In genomic region chr20:1392693-1393506, GRCh38 we compare ENCODE assay signal across 1 cellular context.
TF ChIP-seq lines count a peak whose summit lies in the region.

Gene FKBP1A, minus strand, starts transcription at chr20:1393054. Its CDS starts 56 bp downstream, at chr20:1392998.

TF ChIP-seq in HepG2, 621 proteins besides CTCF, POLR2A, EP300 and RAD21 (continued from another document and continues in another):
- TF ChIP-seq ZNF773 (CRISPR knock-in tag; IDR thresholded peaks at IDR 0.05; ENCODE audit: borderline replicate concordance) = peak; percentile 26; the same call in 1 of the 2 replicates
- TF ChIP-seq ZNF512B (CRISPR knock-in tag; IDR thresholded peaks at IDR 0.05; ENCODE audit: borderline replicate concordance) = no peak
- no peak for TF ChIP-seq MAFG (CRISPR knock-in tag; IDR thresholded peaks at IDR 0.05)
- TF ChIP-seq NFYC (CRISPR knock-in tag; IDR thresholded peaks at IDR 0.05) = 0 out of 2 replicates have a peak, but pooled peaks have one; percentile 30
- TF ChIP-seq ZNF337 (CRISPR knock-in tag; IDR thresholded peaks at IDR 0.05; ENCODE audit: borderline replicate concordance, low read depth) = peak; percentile 87; the same call in 1 of the 2 replicates
- peak; percentile 92 for TF ChIP-seq GATAD1 (CRISPR knock-in tag; IDR thresholded peaks at IDR 0.05)
- no peak for TF ChIP-seq SMARCC2 (IDR thresholded peaks at IDR 0.05)
- TF ChIP-seq, protein P1, sequence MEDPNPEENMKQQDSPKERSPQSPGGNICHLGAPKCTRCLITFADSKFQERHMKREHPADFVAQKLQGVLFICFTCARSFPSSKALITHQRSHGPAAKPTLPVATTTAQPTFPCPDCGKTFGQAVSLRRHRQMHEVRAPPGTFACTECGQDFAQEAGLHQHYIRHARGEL (CRISPR knock-in tag; IDR thresholded peaks at IDR 0.05) = no peak; the same call in 1 of the 2 replicates
- TF ChIP-seq TEAD2 (CRISPR knock-in tag; IDR thresholded peaks at IDR 0.05) = no peak
- peak; percentile 88 for TF ChIP-seq PHF5A (CRISPR knock-in tag; IDR thresholded peaks at IDR 0.05; ENCODE audit: low read depth, unreplicated experiment)
- no peak for TF ChIP-seq SP1 (IDR thresholded peaks at IDR 0.05)
- TF ChIP-seq SP1 (CRISPR knock-in tag; IDR thresholded peaks at IDR 0.05) = no peak
- TF ChIP-seq ZNF12 (CRISPR knock-in tag; IDR thresholded peaks at IDR 0.05) = 0 out of 2 replicates have a peak, but pooled peaks have one; percentile 12
- TF ChIP-seq ZNF138 (CRISPR knock-in tag; IDR thresholded peaks at IDR 0.05; ENCODE audit: low read depth) = peak; percentile 92
- TF ChIP-seq, protein P2, sequence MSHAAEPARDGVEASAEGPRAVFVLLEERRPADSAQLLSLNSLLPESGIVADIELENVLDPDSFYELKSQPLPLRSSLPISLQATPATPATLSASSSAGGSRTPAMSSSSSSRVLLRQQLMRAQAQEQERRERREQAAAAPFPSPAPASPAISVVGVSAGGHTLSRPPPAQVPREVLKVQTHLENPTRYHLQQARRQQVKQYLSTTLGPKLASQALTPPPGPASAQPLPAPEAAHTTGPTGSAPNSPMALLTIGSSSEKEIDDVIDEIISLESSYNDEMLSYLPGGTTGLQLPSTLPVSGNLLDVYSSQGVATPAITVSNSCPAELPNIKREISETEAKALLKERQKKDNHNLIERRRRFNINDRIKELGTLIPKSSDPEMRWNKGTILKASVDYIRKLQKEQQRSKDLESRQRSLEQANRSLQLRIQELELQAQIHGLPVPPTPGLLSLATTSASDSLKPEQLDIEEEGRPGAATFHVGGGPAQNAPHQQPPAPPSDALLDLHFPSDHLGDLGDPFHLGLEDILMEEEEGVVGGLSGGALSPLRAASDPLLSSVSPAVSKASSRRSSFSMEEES (CRISPR knock-in tag; IDR thresholded peaks at IDR 0.05) = peak; percentile 84
- TF ChIP-seq NAIF1 (CRISPR knock-in tag; IDR thresholded peaks at IDR 0.05; ENCODE audit: borderline replicate concordance) = no peak; the same call in 1 of the 2 replicates
- TF ChIP-seq MZF1 (CRISPR knock-in tag; IDR thresholded peaks at IDR 0.05; ENCODE audit: borderline replicate concordance) = no peak
- no peak for TF ChIP-seq FOXP1 (IDR thresholded peaks at IDR 0.05)
- no peak for TF ChIP-seq FOXP1 (CRISPR knock-in tag; IDR thresholded peaks at IDR 0.05)
- TF ChIP-seq ZNF709 (CRISPR knock-in tag; IDR thresholded peaks at IDR 0.05) = no peak; the same call in 1 of the 2 replicates
- TF ChIP-seq SMAD9 (CRISPR knock-in tag; IDR thresholded peaks at IDR 0.05) = 0 out of 2 replicates have a peak, but pooled peaks have one; percentile 61
- no peak for TF ChIP-seq NCOA5 (CRISPR knock-in tag; IDR thresholded peaks at IDR 0.05)
- TF ChIP-seq ZNF160 (CRISPR knock-in tag; IDR thresholded peaks at IDR 0.05) = peak; percentile 64; the same call in 1 of the 2 replicates
- peak; percentile 96 for TF ChIP-seq TGIF2 (CRISPR knock-in tag; IDR thresholded peaks at IDR 0.05)
- TF ChIP-seq SIX1 (CRISPR knock-in tag; IDR thresholded peaks at IDR 0.05; ENCODE audit: borderline replicate concordance) = no peak
- TF ChIP-seq SKI (IDR thresholded peaks at IDR 0.05; ENCODE audit: partially characterized antibody) = peak; percentile 87
- TF ChIP-seq ZNF317 (CRISPR knock-in tag; IDR thresholded peaks at IDR 0.05) = no peak
- TF ChIP-seq ZNF33B (CRISPR knock-in tag; IDR thresholded peaks at IDR 0.05) = peak; percentile 64; the same call in 1 of the 2 replicates
- no peak for TF ChIP-seq CHD2 (IDR thresholded peaks at IDR 0.05; ENCODE audit: low read depth, low read length)
- TF ChIP-seq ZBTB34 (CRISPR knock-in tag; IDR thresholded peaks at IDR 0.05) = no peak
- TF ChIP-seq MIER3 (CRISPR knock-in tag; IDR thresholded peaks at IDR 0.05; ENCODE audit: borderline replicate concordance) = peak; percentile 85; the same call in 1 of the 2 replicates
- TF ChIP-seq ZNF792 (CRISPR knock-in tag; IDR thresholded peaks at IDR 0.05) = peak; percentile 90
- peak; percentile 89 for TF ChIP-seq RELA (CRISPR knock-in tag; IDR thresholded peaks at IDR 0.05)
- TF ChIP-seq TERF1 (CRISPR knock-in tag; IDR thresholded peaks at IDR 0.05) = no peak; the same call in 1 of the 2 replicates
- TF ChIP-seq THAP11 (CRISPR knock-in tag; IDR thresholded peaks at IDR 0.05) = peak; percentile 94
- 0 out of 2 replicates have a peak, but pooled peaks have one; percentile 27 for TF ChIP-seq NCOA1 (CRISPR knock-in tag; IDR thresholded peaks at IDR 0.05)
- peak; percentile 67; the same call in 1 of the 2 replicates for TF ChIP-seq GPN1 (CRISPR knock-in tag; IDR thresholded peaks at IDR 0.05; ENCODE audit: borderline replicate concordance)
- no peak for TF ChIP-seq CENPT (CRISPR knock-in tag; IDR thresholded peaks at IDR 0.05; ENCODE audit: low read depth)
- no peak for TF ChIP-seq DDIT3 (CRISPR knock-in tag; IDR thresholded peaks at IDR 0.05)
- TF ChIP-seq HNRNPLL (IDR thresholded peaks at IDR 0.05; ENCODE audit: low read depth, low read length, poor library complexity, severe bottlenecking) = peak; percentile 92
- TF ChIP-seq ZUFSP (CRISPR knock-in tag; IDR thresholded peaks at IDR 0.05; ENCODE audit: borderline replicate concordance) = no peak
- no peak for TF ChIP-seq REL (CRISPR knock-in tag; conservative IDR thresholded peaks at IDR 0.05)
- no peak for TF ChIP-seq SMC3 (IDR thresholded peaks at IDR 0.05; ENCODE audit: low read length)
- TF ChIP-seq TSC22D2 (CRISPR knock-in tag; IDR thresholded peaks at IDR 0.05; ENCODE audit: borderline replicate concordance) = peak; percentile 87; the same call in 1 of the 2 replicates
- TF ChIP-seq, protein P3, sequence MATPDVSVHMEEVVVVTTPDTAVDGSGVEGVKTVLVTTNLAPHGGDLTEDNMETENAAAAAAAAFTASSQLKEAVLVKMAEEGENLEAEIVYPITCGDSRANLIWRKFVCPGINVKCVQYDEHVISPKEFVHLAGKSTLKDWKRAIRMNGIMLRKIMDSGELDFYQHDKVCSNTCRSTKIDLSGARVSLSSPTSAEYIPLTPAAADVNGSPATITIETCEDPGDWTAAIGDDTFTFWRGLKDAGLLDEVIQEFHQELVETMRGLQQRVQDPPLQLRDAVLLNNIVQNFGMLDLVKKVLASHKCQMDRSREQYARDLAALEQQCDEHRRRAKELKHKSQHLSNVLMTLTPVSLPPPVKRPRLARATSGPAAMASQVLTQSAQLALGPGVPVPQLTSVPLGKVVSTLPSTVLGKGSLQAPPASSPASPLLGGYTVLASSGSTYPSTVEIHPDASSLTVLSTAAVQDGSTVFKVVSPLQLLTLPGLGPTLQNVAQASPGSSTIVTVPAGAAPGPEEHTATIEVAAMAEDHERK (CRISPR knock-in tag; IDR thresholded peaks at IDR 0.05; ENCODE audit: low read depth) = peak; percentile 99
- peak; percentile 77; the same call in 1 of the 2 replicates for TF ChIP-seq SNAPC5 (CRISPR knock-in tag; IDR thresholded peaks at IDR 0.05; ENCODE audit: borderline replicate concordance)
- no peak for TF ChIP-seq SYNCRIP (IDR thresholded peaks at IDR 0.05; ENCODE audit: insufficient read depth, low read depth, low read length)
- no peak for TF ChIP-seq HNF4G (IDR thresholded peaks at IDR 0.05; ENCODE audit: borderline replicate concordance, low read depth, low read length)
- TF ChIP-seq HNF4G (CRISPR knock-in tag; IDR thresholded peaks at IDR 0.05; ENCODE audit: borderline replicate concordance, low read depth) = no peak; the same call in 1 of the 2 replicates
- TF ChIP-seq ZFX (CRISPR knock-in tag; IDR thresholded peaks at IDR 0.05; ENCODE audit: low read depth) = peak; percentile 83
- TF ChIP-seq ZNF10 (CRISPR knock-in tag; IDR thresholded peaks at IDR 0.05; ENCODE audit: borderline replicate concordance, low read depth) = no peak
- no peak for TF ChIP-seq NFE2L2 (IDR thresholded peaks at IDR 0.05; ENCODE audit: low read length)
- no peak for TF ChIP-seq CAMTA2 (CRISPR knock-in tag; IDR thresholded peaks at IDR 0.05; ENCODE audit: borderline replicate concordance)
- no peak for TF ChIP-seq ZNF367 (CRISPR knock-in tag; IDR thresholded peaks at IDR 0.05; ENCODE audit: borderline replicate concordance)
- no peak for TF ChIP-seq PRMT3 (CRISPR knock-in tag; IDR thresholded peaks at IDR 0.05; ENCODE audit: borderline replicate concordance, low read depth)
- TF ChIP-seq MXD1 (CRISPR knock-in tag; IDR thresholded peaks at IDR 0.05) = peak; percentile 90
- TF ChIP-seq, protein P4, sequence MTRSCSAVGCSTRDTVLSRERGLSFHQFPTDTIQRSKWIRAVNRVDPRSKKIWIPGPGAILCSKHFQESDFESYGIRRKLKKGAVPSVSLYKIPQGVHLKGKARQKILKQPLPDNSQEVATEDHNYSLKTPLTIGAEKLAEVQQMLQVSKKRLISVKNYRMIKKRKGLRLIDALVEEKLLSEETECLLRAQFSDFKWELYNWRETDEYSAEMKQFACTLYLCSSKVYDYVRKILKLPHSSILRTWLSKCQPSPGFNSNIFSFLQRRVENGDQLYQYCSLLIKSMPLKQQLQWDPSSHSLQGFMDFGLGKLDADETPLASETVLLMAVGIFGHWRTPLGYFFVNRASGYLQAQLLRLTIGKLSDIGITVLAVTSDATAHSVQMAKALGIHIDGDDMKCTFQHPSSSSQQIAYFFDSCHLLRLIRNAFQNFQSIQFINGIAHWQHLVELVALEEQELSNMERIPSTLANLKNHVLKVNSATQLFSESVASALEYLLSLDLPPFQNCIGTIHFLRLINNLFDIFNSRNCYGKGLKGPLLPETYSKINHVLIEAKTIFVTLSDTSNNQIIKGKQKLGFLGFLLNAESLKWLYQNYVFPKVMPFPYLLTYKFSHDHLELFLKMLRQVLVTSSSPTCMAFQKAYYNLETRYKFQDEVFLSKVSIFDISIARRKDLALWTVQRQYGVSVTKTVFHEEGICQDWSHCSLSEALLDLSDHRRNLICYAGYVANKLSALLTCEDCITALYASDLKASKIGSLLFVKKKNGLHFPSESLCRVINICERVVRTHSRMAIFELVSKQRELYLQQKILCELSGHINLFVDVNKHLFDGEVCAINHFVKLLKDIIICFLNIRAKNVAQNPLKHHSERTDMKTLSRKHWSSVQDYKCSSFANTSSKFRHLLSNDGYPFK (CRISPR knock-in tag; IDR thresholded peaks at IDR 0.05; ENCODE audit: borderline replicate concordance) = peak; percentile 54; the same call in 1 of the 2 replicates
